In genomic region chr14:24441485-24441884, GRCh38 we compare ENCODE assay signal across 9 cellular contexts. TPM values are rescaled to one million over a fixed set of nuclear protein-coding genes. Genes with fewer than 3 reads are reported as not detected.
DNase-seq lines count a peak whose midpoint lies in the region; ATAC-seq and TF ChIP-seq lines count a peak whose summit lies in the region.
"Had no signal": no experiment of that assay in that cellular context is flagged by ENCODE, and none has a peak within 500 bp of the region (broad histone marks: within the 10 kb centered on the region; RNA-seq: fewer than 3 reads in every experiment).

No MANE protein-coding gene starts in this region.

- H2AK5ac ChIP-seq in mesendoderm (ENCODE audit: low read length): no peak overlapping the region

- no peaks in the 10 kb centered on the region for H3K9me3 ChIP-seq in left ventricle myocardium inferior (replicated peaks)
- H3K9me3 ChIP-seq in body of pancreas: no peaks in the 10 kb centered on the region

- no peak overlapping the region for H2BK15ac ChIP-seq in mesendoderm (replicated peaks; ENCODE audit: low read depth)

- intact Hi-C loops in left ventricle myocardium inferior (cut with micrococcal nuclease): no loop called here
- intact Hi-C loops in Right ventricle myocardium superior (cut with DNase I): no loop called here
- intact Hi-C loops in body of pancreas (cut with DNase I): no loop called here

- TF ChIP-seq CTCF in left ventricle myocardium inferior (IDR thresholded peaks at IDR 0.05; ENCODE audit: borderline replicate concordance) (no peak), body of pancreas (IDR thresholded peaks at IDR 0.05) (no peak)

- peaks cover 67% of the 10 kb centered on the region for H3K4me1 ChIP-seq in left ventricle myocardium inferior
- peaks cover 37% of the 10 kb centered on the region for H3K4me1 ChIP-seq in body of pancreas
- no peaks in the 10 kb centered on the region for H3K4me1 ChIP-seq in mesendoderm (ENCODE audit: control insufficient read depth, low read depth, low read length)
- H3K4me1 ChIP-seq in urinary bladder (ENCODE audit: insufficient read depth): no peaks in the 10 kb centered on the region

- no peak overlapping the region for H4K5ac ChIP-seq in mesendoderm (ENCODE audit: low read length)

- H3K79me2 ChIP-seq in mesendoderm (ENCODE audit: control insufficient read depth, insufficient read depth, low read length): no peaks in the 10 kb centered on the region

- no peak overlapping the region for H2BK5ac ChIP-seq in mesendoderm (ENCODE audit: low read length)

- peak overlapping the region; percentile 93 for H3K4me2 ChIP-seq in mesendoderm (ENCODE audit: low read length)

- H3K27me3 ChIP-seq in left ventricle myocardium inferior (ENCODE audit: low read depth) (no peaks in the 10 kb centered on the region), body of pancreas (no peaks in the 10 kb centered on the region), mesendoderm (ENCODE audit: insufficient read depth, low read length, poor library complexity) (no peaks in the 10 kb centered on the region)

- peaks cover 6% of the 10 kb centered on the region for H3K79me1 ChIP-seq in mesendoderm (ENCODE audit: low read length)

- peak overlapping the region; percentile 98 for H3K56ac ChIP-seq in mesendoderm (ENCODE audit: low read length)

- peak overlapping the region; percentile 92 for H3K9ac ChIP-seq in mesendoderm (ENCODE audit: low read length)

- ATAC-seq in Right ventricle myocardium superior (ENCODE audit: poor library complexity): no peak
- ATAC-seq in body of pancreas: no peak

- TF ChIP-seq POLR2A in body of pancreas (IDR thresholded peaks at IDR 0.05): no peak

- no peak overlapping the region for H4K8ac ChIP-seq in mesendoderm (ENCODE audit: low read depth, low read length)

- H3K23ac ChIP-seq in mesendoderm (ENCODE audit: low read length): no peak overlapping the region

- peak overlapping the region; percentile 100 for H3K27ac ChIP-seq in left ventricle myocardium inferior (replicated peaks)
- peak overlapping the region; percentile 95 to 99 (median 98) for H3K27ac ChIP-seq in body of pancreas
- no peak overlapping the region for H3K27ac ChIP-seq in mesendoderm (ENCODE audit: low read depth, low read length)
- H3K27ac ChIP-seq in urinary bladder (ENCODE audit: low read depth): no peak overlapping the region

- 47 to 48% methylated on average over 5 of the region's 5 CpGs for WGBS in body of pancreas, 2 donors
- no CpG with 5 or more reads among the region's 5 CpGs for WGBS in mesendoderm (ENCODE audit: extremely low coverage, insufficient coverage, low lambda C conversion rate)
- WGBS in urinary bladder: 51% methylated on average over 5 of the region's 5 CpGs

- no peak for DNase-seq in left ventricle myocardium inferior
- DNase-seq in Right ventricle myocardium superior: no peak
- no peak for DNase-seq in body of pancreas
- no peak for DNase-seq in mesendoderm
- DNase-seq in stimulated activated naive CD4-positive, alpha-beta T cell treated with Interleukin-2 at 50 U/mL for 16 hours (lab: John Stamatoyannopoulos, UW): no peak
- no peak for DNase-seq in OCI-M2 (lab: John Stamatoyannopoulos, UW; ENCODE audit: unreplicated experiment)
- DNase-seq in SKM-1 treated with dmso at 0.1 percent for 144 hours (lab: John Stamatoyannopoulos, UW; ENCODE audit: unreplicated experiment): no peak

- peaks cover 45% of the 10 kb centered on the region for H3K36me3 ChIP-seq in left ventricle myocardium inferior
- H3K36me3 ChIP-seq in body of pancreas (replicated peaks in 1 of 2; ENCODE audit: insufficient read depth in 1 of 2, low read depth in 2 of 2): peaks cover 0 to 4% of the 10 kb centered on the region in 2 donors
- H3K36me3 ChIP-seq in mesendoderm (ENCODE audit: control insufficient read depth, insufficient read depth, low read length): no peaks in the 10 kb centered on the region
- peaks cover 3% of the 10 kb centered on the region for H3K36me3 ChIP-seq in urinary bladder (ENCODE audit: insufficient read depth)

- no peak overlapping the region for H3K18ac ChIP-seq in mesendoderm (ENCODE audit: low read length)

- H3K4me3 ChIP-seq in left ventricle myocardium inferior (peak overlapping the region; percentile 79), body of pancreas (no peak overlapping the region), mesendoderm (ENCODE audit: low read length) (no peak overlapping the region), urinary bladder (ENCODE audit: low read depth, low read length) (peak overlapping the region; percentile 50)

- no peak overlapping the region for H2BK120ac ChIP-seq in mesendoderm (ENCODE audit: low read depth, low read length)

- H3K4ac ChIP-seq in mesendoderm (ENCODE audit: low read depth, low read length): no peak overlapping the region

RNA-seq across cellular contexts. Expression of gene SDR39U1, which starts 1.1 kb away (rescaled TPM):
- total RNA-seq in left ventricle myocardium inferior (74.8 TPM), Right ventricle myocardium superior (84.7 TPM), body of pancreas (10 to 100 TPM; 34.8 to 63.6 TPM), urinary bladder (12.3 TPM)
- polyA plus RNA-seq in mesendoderm (2013, experiment 1 of 2): 34.8 TPM
- polyA plus RNA-seq in mesendoderm (2013, experiment 2 of 2): 39.1 TPM
- 70.9 TPM for polyA plus RNA-seq in urinary bladder

RNA-seq across cellular contexts. Expression of gene KHNYN, which starts 11.7 kb away (rescaled TPM):
- 20.5 TPM for total RNA-seq in left ventricle myocardium inferior
- 22.5 TPM for total RNA-seq in Right ventricle myocardium superior
- 10 to 100 TPM; 43.8 TPM for total RNA-seq in body of pancreas
- 6.0 TPM for polyA plus RNA-seq in mesendoderm (2013, experiment 1 of 2)
- 6.3 TPM for polyA plus RNA-seq in mesendoderm (2013, experiment 2 of 2)
- 51.4 TPM for total RNA-seq in urinary bladder
- polyA plus RNA-seq in urinary bladder: 37.5 TPM

RNA-seq across cellular contexts. Expression of gene CBLN3, which starts 12.0 kb away (rescaled TPM):
- total RNA-seq in left ventricle myocardium inferior (0.55 TPM), Right ventricle myocardium superior (0.65 TPM), body of pancreas (1 to 10 TPM in 1 of 2 donors, under 1 TPM in 1; 0.33 to 4.9 TPM), urinary bladder (1.8 TPM)
- 0.20 TPM for polyA plus RNA-seq in mesendoderm (2013, experiment 1 of 2)
- 0.22 TPM for polyA plus RNA-seq in mesendoderm (2013, experiment 2 of 2)
- 5.9 TPM for polyA plus RNA-seq in urinary bladder

RNA-seq across cellular contexts. Expression of gene NYNRIN, which starts 42.7 kb away (rescaled TPM):
- total RNA-seq in left ventricle myocardium inferior (8.0 TPM), Right ventricle myocardium superior (8.8 TPM), body of pancreas (1 to 10 TPM; 7.3 to 7.5 TPM), urinary bladder (35.4 TPM)
- 4.0 TPM for polyA plus RNA-seq in mesendoderm (2013, experiment 1 of 2)
- 3.9 TPM for polyA plus RNA-seq in mesendoderm (2013, experiment 2 of 2)
- 13.5 TPM for polyA plus RNA-seq in urinary bladder
- total RNA-seq: M059J had no signal

Comparison
In these comparisons a context has a peak if more than half of its experiments do, and no peak if none do; other contexts are left out.
1. H3K27ac ChIP-seq: peak in left ventricle myocardium inferior (single experiment) and body of pancreas (4 of 4); none in mesendoderm (single experiment) and urinary bladder (single experiment).
2. H3K4me3 ChIP-seq: peak in left ventricle myocardium inferior (single experiment) and urinary bladder (single experiment); none in body of pancreas (0 of 2) and mesendoderm (single experiment).